ENCODE assay signal across 1 cellular context in the genomic region with DNA sequence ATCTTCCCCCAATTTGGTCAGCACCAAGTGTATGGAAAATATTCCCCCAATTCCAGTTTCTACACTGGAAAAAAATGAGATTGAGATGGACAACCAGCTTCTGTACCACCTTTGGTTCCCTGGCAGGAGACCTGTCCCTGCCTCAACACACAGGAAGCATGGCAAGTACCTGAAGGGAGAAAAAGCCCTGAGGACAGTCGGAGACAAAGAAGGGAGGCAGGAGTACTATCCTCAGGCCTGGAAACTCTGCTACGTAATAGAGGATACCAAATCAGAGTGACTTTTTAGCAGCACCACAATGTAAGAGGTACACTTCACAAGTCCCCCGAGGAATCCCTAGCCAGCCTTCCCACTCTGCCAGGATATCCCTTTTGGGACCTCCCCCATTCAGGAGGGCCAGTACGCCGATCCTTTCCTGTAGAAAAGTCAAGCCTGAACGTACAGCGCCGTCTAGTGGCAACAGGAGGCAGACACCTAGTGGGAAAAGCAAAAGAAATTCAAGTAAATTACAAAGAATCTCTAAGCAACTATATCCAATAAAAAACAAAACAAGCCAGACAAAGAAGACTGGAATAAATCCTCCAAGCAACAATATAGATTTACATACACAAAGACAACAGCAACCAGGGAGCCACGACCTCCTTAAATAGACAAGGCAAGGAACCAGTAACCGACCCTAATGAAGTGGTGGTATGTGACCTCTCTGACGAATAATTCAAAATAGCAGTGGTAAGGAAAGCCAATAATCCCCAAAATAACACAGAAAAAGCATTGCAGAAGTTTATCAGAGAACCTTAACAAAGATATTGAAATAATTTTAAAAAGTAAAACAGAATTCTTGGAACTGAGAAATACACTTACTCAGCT.
TF ChIP-seq lines count a peak whose summit lies in the region.

No MANE protein-coding gene starts in this region.

TF ChIP-seq in IMR-90, 13 proteins besides CTCF, POLR2A, EP300 and RAD21 (continued from another document):
- TF ChIP-seq USF2 (IDR thresholded peaks at IDR 0.05; ENCODE audit: low read depth, low read length) (no peak), RFX5 (IDR thresholded peaks at IDR 0.05; ENCODE audit: low read depth, low read length) (no peak), NFE2L2 (IDR thresholded peaks at IDR 0.05; ENCODE audit: low read depth, low read length) (no peak), CHD1 (IDR thresholded peaks at IDR 0.05; ENCODE audit: low read depth, low read length) (no peak), BHLHE40 (IDR thresholded peaks at IDR 0.05; ENCODE audit: low read depth, low read length) (no peak), CEBPB (IDR thresholded peaks at IDR 0.05; ENCODE audit: low read depth, low read length) (no peak), FOS (IDR thresholded peaks at IDR 0.05; ENCODE audit: low read depth, low read length) (no peak)
- TF ChIP-seq, protein P1, sequence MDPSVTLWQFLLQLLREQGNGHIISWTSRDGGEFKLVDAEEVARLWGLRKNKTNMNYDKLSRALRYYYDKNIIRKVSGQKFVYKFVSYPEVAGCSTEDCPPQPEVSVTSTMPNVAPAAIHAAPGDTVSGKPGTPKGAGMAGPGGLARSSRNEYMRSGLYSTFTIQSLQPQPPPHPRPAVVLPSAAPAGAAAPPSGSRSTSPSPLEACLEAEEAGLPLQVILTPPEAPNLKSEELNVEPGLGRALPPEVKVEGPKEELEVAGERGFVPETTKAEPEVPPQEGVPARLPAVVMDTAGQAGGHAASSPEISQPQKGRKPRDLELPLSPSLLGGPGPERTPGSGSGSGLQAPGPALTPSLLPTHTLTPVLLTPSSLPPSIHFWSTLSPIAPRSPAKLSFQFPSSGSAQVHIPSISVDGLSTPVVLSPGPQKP (IDR thresholded peaks at IDR 0.05; ENCODE audit: borderline replicate concordance, low read depth, low read length) = no peak
